ENCODE assay signal across 38 cellular contexts in the genomic region with DNA sequence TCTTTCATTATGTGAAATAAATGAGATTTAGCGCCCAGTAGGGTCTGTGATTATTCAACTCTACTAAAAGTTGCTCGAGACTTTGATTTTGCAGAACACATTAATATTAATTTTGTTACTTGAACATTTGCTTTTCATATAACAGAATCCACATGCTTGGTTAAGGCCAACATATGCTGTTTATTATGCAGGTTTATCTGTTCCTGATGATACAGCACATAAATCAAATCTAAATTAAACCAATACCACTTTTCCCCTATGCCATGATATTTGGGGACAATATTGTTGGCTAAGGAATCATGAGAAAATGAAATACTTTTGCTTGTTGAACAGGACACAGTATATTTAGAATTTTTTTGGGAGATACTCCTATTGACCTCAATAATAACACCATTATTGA.
"Had no signal": no experiment of that assay in that cellular context is flagged by ENCODE, and none has a peak within 500 bp of the region (broad histone marks: within the 10 kb centered on the region; RNA-seq: fewer than 3 reads in every experiment).

No MANE protein-coding gene starts in this region.

- H3K27me3 ChIP-seq: adrenal gland, ascending aorta, body of pancreas, brain microvascular endothelial cell, breast epithelium, cardiac muscle cell had no signal

- H3K36me3 ChIP-seq: adrenal gland, ascending aorta, brain microvascular endothelial cell, breast epithelium, cardiac muscle cell had no signal

- H3K27ac ChIP-seq: adrenal gland, ascending aorta, body of pancreas, brain microvascular endothelial cell, cardiac muscle cell had no signal

- H3K27ac Mint-ChIP-seq: activated naive CD4-positive, alpha-beta T cell treated with anti-CD3 and anti-CD28 coated beads for 36 hours; activated naive CD4-positive, alpha-beta T cell treated with anti-CD3 and anti-CD28 coated beads, Interleukin-2, amount 10 ng/mL, durations not matched to agents 7 days and 5 days; activated naive CD4-positive, alpha-beta T cell treated with anti-CD3 and anti-CD28 coated beads, Interleukin-2, amount 50 U/mL, for 24 hours; activated naive CD4-positive, alpha-beta T cell treated with anti-CD3 and anti-CD28 coated beads, Interleukin-2, amount 50 U/mL, for 72 hours; activated naive CD8-positive, alpha-beta T cell; activated naive CD8-positive, alpha-beta T cell treated with anti-CD3 and anti-CD28 coated beads for 36 hours; activated naive CD8-positive, alpha-beta T cell treated with anti-CD3 and anti-CD28 coated beads, Interleukin-2, amount 10 ng/mL, durations not matched to agents 7 days and 5 days; activated naive CD8-positive, alpha-beta T cell treated with anti-CD3 and anti-CD28 coated beads, Interleukin-2, amount 50 U/mL, for 24 hours; activated T-cell treated with anti-CD3 and anti-CD28 coated beads, Interleukin-2, amount 50 U/mL, for 24 hours; activated T-cell treated with anti-CD3 and anti-CD28 coated beads, Interleukin-2, amount 50 U/mL, for 72 hours; activated T-helper 1 cell treated with anti-CD3 and anti-CD28 coated beads, Interleukin-12 subunit alpha, Interleukin-12 subunit beta, Interleukin-2, Interleukin-4 antibody, amounts not matched to agents 30 ng/mL and 10 ng/mL and 1 ng/mL, durations not matched to agents 14 hours and 24 hours and 36 hours; activated T-helper 17 cell treated with anti-CD3 and anti-CD28 coated beads, Interleukin-2, amount 50 U/mL, for 72 hours; activated T-helper 2 cell treated with anti-CD3 and anti-CD28 coated beads, Interferon-gamma antibody, Interleukin-2, Interleukin-4, amounts not matched to agents 10 μg/mL and 5 μg/mL and 100 μg/mL, durations not matched to agents 14 hours and 24 hours and 36 hours had no signal

- H3K9me3 ChIP-seq: adrenal gland, ascending aorta, body of pancreas, breast epithelium had no signal

- H3K36me3 Mint-ChIP-seq: activated naive CD4-positive, alpha-beta T cell treated with anti-CD3 and anti-CD28 coated beads, Interleukin-2, amount 10 ng/mL, durations not matched to agents 7 days and 5 days; activated naive CD4-positive, alpha-beta T cell treated with anti-CD3 and anti-CD28 coated beads, Interleukin-2, amount 50 U/mL, for 24 hours; activated naive CD4-positive, alpha-beta T cell treated with anti-CD3 and anti-CD28 coated beads, Interleukin-2, amount 50 U/mL, for 72 hours; activated naive CD8-positive, alpha-beta T cell; activated naive CD8-positive, alpha-beta T cell treated with anti-CD3 and anti-CD28 coated beads for 36 hours; activated naive CD8-positive, alpha-beta T cell treated with anti-CD3 and anti-CD28 coated beads, Interleukin-2, amount 10 ng/mL, durations not matched to agents 7 days and 5 days; brain had no signal

- H3K27me3 Mint-ChIP-seq: activated naive CD4-positive, alpha-beta T cell treated with anti-CD3 and anti-CD28 coated beads, Interleukin-2, amount 10 ng/mL, durations not matched to agents 7 days and 5 days; activated naive CD8-positive, alpha-beta T cell; activated naive CD8-positive, alpha-beta T cell treated with anti-CD3 and anti-CD28 coated beads for 36 hours; activated naive CD8-positive, alpha-beta T cell treated with anti-CD3 and anti-CD28 coated beads, Interleukin-2, amount 10 ng/mL, durations not matched to agents 7 days and 5 days; activated naive CD8-positive, alpha-beta T cell treated with anti-CD3 and anti-CD28 coated beads, Interleukin-2, amount 50 U/mL, for 24 hours; activated T-cell treated with anti-CD3 and anti-CD28 coated beads, Interleukin-2, amount 50 U/mL, for 24 hours; activated T-helper 17 cell treated with anti-CD3 and anti-CD28 coated beads, Interleukin-2, amount 50 U/mL, for 72 hours; brain had no signal

- H3K4me1 Mint-ChIP-seq: activated naive CD4-positive, alpha-beta T cell treated with anti-CD3 and anti-CD28 coated beads, Interleukin-2, amount 10 ng/mL, durations not matched to agents 7 days and 5 days; activated naive CD4-positive, alpha-beta T cell treated with anti-CD3 and anti-CD28 coated beads, Interleukin-2, amount 50 U/mL, for 24 hours; activated naive CD8-positive, alpha-beta T cell treated with anti-CD3 and anti-CD28 coated beads for 36 hours; activated naive CD8-positive, alpha-beta T cell treated with anti-CD3 and anti-CD28 coated beads, Interleukin-2, amount 10 ng/mL, durations not matched to agents 7 days and 5 days; activated naive CD8-positive, alpha-beta T cell treated with anti-CD3 and anti-CD28 coated beads, Interleukin-2, amount 50 U/mL, for 24 hours; activated T-helper 17 cell treated with anti-CD3 and anti-CD28 coated beads, Interleukin-2, amount 50 U/mL, for 72 hours; brain; central memory CD8-positive, alpha-beta T cell had no signal

- ATAC-seq: activated naive CD4-positive, alpha-beta T cell treated with anti-CD3 and anti-CD28 coated beads, Interleukin-2, amount 50 U/mL, for 72 hours; activated naive CD8-positive, alpha-beta T cell treated with anti-CD3 and anti-CD28 coated beads, Interleukin-2, amount 50 U/mL, for 24 hours; activated T-cell treated with anti-CD3 and anti-CD28 coated beads, Interleukin-2, amount 50 U/mL, for 4 hours; activated T-cell treated with anti-CD3 and anti-CD28 coated beads, Interleukin-2, amount 50 U/mL, for 72 hours; activated T-helper 17 cell treated with anti-CD3 and anti-CD28 coated beads, Interleukin-2, amount 50 U/mL, for 72 hours; body of pancreas had no signal

- H3K4me1 ChIP-seq: adrenal gland, ascending aorta, body of pancreas, breast epithelium had no signal

- H3K4me3 ChIP-seq: adrenal gland, ascending aorta, body of pancreas, breast epithelium, cardiac muscle cell had no signal

- DNase-seq: activated effector memory CD4-positive, alpha-beta T cell treated with anti-CD3 and anti-CD28 coated beads, Interleukin-2, amount 50 U/mL, for 16 hours; activated effector memory CD4-positive, alpha-beta T cell treated with Interleukin-2 at 50 U/mL for 16 hours; activated gamma-delta T cell; activated gamma-delta T cell treated with Interleukin-2 at 50 U/mL for 16 hours; activated naive CD4-positive, alpha-beta T cell; activated naive CD4-positive, alpha-beta T cell treated with anti-CD3 and anti-CD28 coated beads for 36 hours; activated naive CD4-positive, alpha-beta T cell treated with anti-CD3 and anti-CD28 coated beads, Interleukin-2, amount 10 ng/mL, durations not matched to agents 7 days and 5 days; activated naive CD4-positive, alpha-beta T cell treated with anti-CD3 and anti-CD28 coated beads, Interleukin-2, amount 50 U/mL, for 16 hours; activated naive CD4-positive, alpha-beta T cell treated with Interleukin-2 at 50 U/mL for 16 hours; activated naive CD8-positive, alpha-beta T cell treated with anti-CD3 and anti-CD28 coated beads for 36 hours; activated naive CD8-positive, alpha-beta T cell treated with anti-CD3 and anti-CD28 coated beads, Interleukin-2, amount 10 ng/mL, durations not matched to agents 7 days and 5 days; activated naive CD8-positive, alpha-beta T cell treated with anti-CD3 and anti-CD28 coated beads, Interleukin-2, amount 50 U/mL, for 24 hours; activated T-cell treated with anti-CD3 and anti-CD28 coated beads, Interleukin-2, amount 50 U/mL, for 1 hour; activated T-cell treated with anti-CD3 and anti-CD28 coated beads, Interleukin-2, amount 50 U/mL, for 24 hours; activated T-cell treated with anti-CD3 and anti-CD28 coated beads, Interleukin-2, amount 50 U/mL, for 4 hours; activated T-cell treated with anti-CD3 and anti-CD28 coated beads, Interleukin-2, amount 50 U/mL, for 48 hours; activated T-cell treated with anti-CD3 and anti-CD28 coated beads, Interleukin-2, amount 50 U/mL, for 72 hours; adrenal gland; amniotic stem cell; amygdala; anterior cingulate cortex; aorta; body of pancreas; brain microvascular endothelial cell; caudate nucleus; central memory CD4-positive, alpha-beta T cell; cerebellar nuclear complex had no signal

- H3K9me3 Mint-ChIP-seq: activated naive CD4-positive, alpha-beta T cell treated with anti-CD3 and anti-CD28 coated beads for 36 hours; activated naive CD4-positive, alpha-beta T cell treated with anti-CD3 and anti-CD28 coated beads, Interleukin-2, amount 10 ng/mL, durations not matched to agents 7 days and 5 days; activated naive CD8-positive, alpha-beta T cell treated with anti-CD3 and anti-CD28 coated beads for 36 hours; activated naive CD8-positive, alpha-beta T cell treated with anti-CD3 and anti-CD28 coated beads, Interleukin-2, amount 10 ng/mL, durations not matched to agents 7 days and 5 days; activated naive CD8-positive, alpha-beta T cell treated with anti-CD3 and anti-CD28 coated beads, Interleukin-2, amount 50 U/mL, for 24 hours; activated T-cell treated with anti-CD3 and anti-CD28 coated beads, Interleukin-2, amount 50 U/mL, for 24 hours; activated T-cell treated with anti-CD3 and anti-CD28 coated beads, Interleukin-2, amount 50 U/mL, for 4 hours; activated T-helper 1 cell treated with anti-CD3 and anti-CD28 coated beads, Interleukin-12 subunit alpha, Interleukin-12 subunit beta, Interleukin-2, Interleukin-4 antibody, amounts not matched to agents 30 ng/mL and 10 ng/mL and 1 ng/mL, durations not matched to agents 14 hours and 24 hours and 36 hours; activated T-helper 17 cell treated with anti-CD3 and anti-CD28 coated beads, Interleukin-2, amount 50 U/mL, for 72 hours; activated T-helper 2 cell treated with anti-CD3 and anti-CD28 coated beads, Interferon-gamma antibody, Interleukin-2, Interleukin-4, amounts not matched to agents 10 μg/mL and 5 μg/mL and 100 μg/mL, durations not matched to agents 14 hours and 24 hours and 36 hours had no signal

- H3K4me3 Mint-ChIP-seq: activated naive CD4-positive, alpha-beta T cell treated with anti-CD3 and anti-CD28 coated beads for 36 hours; activated naive CD4-positive, alpha-beta T cell treated with anti-CD3 and anti-CD28 coated beads, Interleukin-2, amount 10 ng/mL, durations not matched to agents 7 days and 5 days; activated naive CD4-positive, alpha-beta T cell treated with anti-CD3 and anti-CD28 coated beads, Interleukin-2, amount 50 U/mL, for 24 hours; activated naive CD8-positive, alpha-beta T cell; activated naive CD8-positive, alpha-beta T cell treated with anti-CD3 and anti-CD28 coated beads for 36 hours; activated naive CD8-positive, alpha-beta T cell treated with anti-CD3 and anti-CD28 coated beads, Interleukin-2, amount 10 ng/mL, durations not matched to agents 7 days and 5 days; activated naive CD8-positive, alpha-beta T cell treated with anti-CD3 and anti-CD28 coated beads, Interleukin-2, amount 50 U/mL, for 24 hours; activated T-cell treated with anti-CD3 and anti-CD28 coated beads, Interleukin-2, amount 50 U/mL, for 24 hours; activated T-cell treated with anti-CD3 and anti-CD28 coated beads, Interleukin-2, amount 50 U/mL, for 4 hours; activated T-cell treated with anti-CD3 and anti-CD28 coated beads, Interleukin-2, amount 50 U/mL, for 72 hours; activated T-helper 1 cell treated with anti-CD3 and anti-CD28 coated beads, Interleukin-12 subunit alpha, Interleukin-12 subunit beta, Interleukin-2, Interleukin-4 antibody, amounts not matched to agents 30 ng/mL and 10 ng/mL and 1 ng/mL, durations not matched to agents 14 hours and 24 hours and 36 hours; activated T-helper 17 cell treated with anti-CD3 and anti-CD28 coated beads, Interleukin-2, amount 50 U/mL, for 72 hours; brain; central memory CD8-positive, alpha-beta T cell had no signal
